24 cellular contexts compared by ENCODE assay signal in genomic region chr7:25776737-25777109, GRCh38.
"Had no signal": no experiment of that assay in that cellular context is flagged by ENCODE, and none has a peak within 500 bp of the region (broad histone marks: within the 10 kb centered on the region; RNA-seq: fewer than 3 reads in every experiment).

No MANE protein-coding gene starts in this region.

- H3K4me3 ChIP-seq: breast epithelium, ovary, prostate gland, skin epidermis, thoracic aorta, uterus had no signal

- DNase-seq: activated CD4-positive, alpha-beta memory T cell treated with anti-CD3 and anti-CD28 coated beads for 36 hours; activated CD4-positive, alpha-beta T cell treated with anti-CD3 and anti-CD28 coated beads, Interleukin-2, amount 10 ng/mL, durations not matched to agents 24 days and 14 days; activated CD4-positive, CD25-positive, alpha-beta regulatory T cell treated with anti-CD3 and anti-CD28 coated beads, Interleukin-2, amount 50 U/mL, for 72 hours; activated CD8-positive, alpha-beta memory T cell treated with anti-CD3 and anti-CD28 coated beads, Interleukin-2, amount 50 U/mL, for 48 hours; activated gamma-delta T cell; activated naive CD4-positive, alpha-beta T cell treated with anti-CD3 and anti-CD28 coated beads, Interleukin-2, amount 50 U/mL, for 16 hours; activated T-cell treated with anti-CD3 and anti-CD28 coated beads, Interleukin-2, amount 50 U/mL, for 24 hours; amniotic stem cell; endodermal cell; foreskin keratinocyte; mammary epithelial cell; naive B cell; ovary; stimulated activated CD4-positive, alpha-beta T cell treated with anti-CD3 and anti-CD28 coated beads, Interleukin-12 subunit alpha, Interleukin-12 subunit beta, amount 100 ng/mL, for 4 hours; stimulated activated CD4-positive, alpha-beta T cell treated with anti-CD3 and anti-CD28 coated beads, Interleukin-4, amount 100 ng/mL, for 1 hour; stimulated activated naive CD8-positive, alpha-beta T cell treated with anti-CD3 and anti-CD28 coated beads, Interleukin-15, Interleukin-2, amounts not matched to agents 100 U/mL and 50 U/mL, for 24 hours; SW 1271; T-helper 9 cell; uterus had no signal

- H3K36me3 ChIP-seq: breast epithelium, ovary, prostate gland, thoracic aorta, uterus had no signal

- H3K9me3 ChIP-seq: breast epithelium, ovary, prostate gland, thoracic aorta, uterus had no signal

- H3K27ac ChIP-seq: breast epithelium, foreskin keratinocyte, ovary, prostate gland, skin epidermis, thoracic aorta, uterus had no signal

- H3K27me3 ChIP-seq: breast epithelium, ovary, uterus had no signal

- H3K4me1 ChIP-seq: breast epithelium, foreskin keratinocyte, prostate gland, uterus had no signal

- ATAC-seq: esophagus mucosa; foreskin keratinocyte; stimulated activated naive CD8-positive, alpha-beta T cell treated with anti-CD3 and anti-CD28 coated beads, Interleukin-15, Interleukin-2, amounts not matched to agents 100 U/mL and 50 U/mL, for 24 hours had no signal
